In genomic region chr11:26048271-26048670, GRCh38 we compare ENCODE assay signal across 25 cellular contexts.
"Had no signal": no experiment of that assay in that cellular context is flagged by ENCODE, and none has a peak within 500 bp of the region (broad histone marks: within the 10 kb centered on the region; RNA-seq: fewer than 3 reads in every experiment).

No MANE protein-coding gene starts in this region.

- H3K9me3 Mint-ChIP-seq: activated CD4-positive, alpha-beta T cell treated with anti-CD3 and anti-CD28 coated beads, Interleukin-2, amount 10 ng/mL, durations not matched to agents 7 days and 5 days had no signal

- H3K27me3 Mint-ChIP-seq: activated CD4-positive, alpha-beta memory T cell treated with anti-CD3 and anti-CD28 coated beads for 36 hours; activated CD4-positive, alpha-beta T cell treated with anti-CD3 and anti-CD28 coated beads, Interleukin-2, amount 10 ng/mL, durations not matched to agents 7 days and 5 days; activated naive CD8-positive, alpha-beta T cell; activated T-helper 17 cell treated with anti-CD3 and anti-CD28 coated beads, Interleukin-2, amount 50 U/mL, for 72 hours had no signal

- ATAC-seq: activated T-cell treated with anti-CD3 and anti-CD28 coated beads, Interleukin-2, amount 50 U/mL, for 4 hours; activated T-helper 17 cell treated with anti-CD3 and anti-CD28 coated beads, Interleukin-2, amount 50 U/mL, for 72 hours; PC-3 had no signal

- DNase-seq: activated CD4-positive, alpha-beta memory T cell treated with anti-CD3 and anti-CD28 coated beads for 36 hours; activated CD4-positive, alpha-beta T cell treated with anti-CD3 and anti-CD28 coated beads, Interleukin-2, amount 10 ng/mL, durations not matched to agents 7 days and 5 days; activated CD4-positive, CD25-positive, alpha-beta regulatory T cell; activated CD8-positive, alpha-beta memory T cell treated with anti-CD3 and anti-CD28 coated beads for 24 hours; activated gamma-delta T cell; activated naive CD4-positive, alpha-beta T cell treated with anti-CD3 and anti-CD28 coated beads for 36 hours; activated T-cell treated with anti-CD3 and anti-CD28 coated beads, Interleukin-2, amount 50 U/mL, for 4 hours; brain microvascular endothelial cell; MG63; NCI-H1105; NCI-H1436; NCI-H1694 treated with DMSO at 0.1 percent for 48 hours; NCI-H2029 treated with DMSO at 0.1 percent for 48 hours; NCI-H345; NCI-H510A; NCI-H526 treated with DMSO at 0.1 percent for 48 hours; PC-3; SIG-M5; T-helper 2 cell; T1000 had no signal

- H3K4me3 ChIP-seq: cardiac muscle cell, MG63 had no signal

- H3K9me3 ChIP-seq: MG63 had no signal

- H3K27me3 ChIP-seq: brain microvascular endothelial cell, MG63 had no signal

- H3K36me3 Mint-ChIP-seq: activated CD4-positive, alpha-beta memory T cell treated with anti-CD3 and anti-CD28 coated beads for 36 hours; activated naive CD8-positive, alpha-beta T cell had no signal

- H3K36me3 ChIP-seq: brain microvascular endothelial cell, cardiac muscle cell, MG63 had no signal

- H3K4me1 Mint-ChIP-seq: activated CD4-positive, alpha-beta T cell treated with anti-CD3 and anti-CD28 coated beads, Interleukin-2, amount 10 ng/mL, durations not matched to agents 7 days and 5 days; activated T-helper 17 cell treated with anti-CD3 and anti-CD28 coated beads, Interleukin-2, amount 50 U/mL, for 72 hours had no signal

- H3K4me3 Mint-ChIP-seq: activated CD4-positive, alpha-beta memory T cell treated with anti-CD3 and anti-CD28 coated beads for 36 hours; activated CD4-positive, alpha-beta T cell treated with anti-CD3 and anti-CD28 coated beads, Interleukin-2, amount 10 ng/mL, durations not matched to agents 7 days and 5 days; activated naive CD4-positive, alpha-beta T cell treated with anti-CD3 and anti-CD28 coated beads for 36 hours; activated naive CD8-positive, alpha-beta T cell; activated T-cell treated with anti-CD3 and anti-CD28 coated beads, Interleukin-2, amount 50 U/mL, for 4 hours; activated T-helper 17 cell treated with anti-CD3 and anti-CD28 coated beads, Interleukin-2, amount 50 U/mL, for 72 hours had no signal

- H3K27ac ChIP-seq: brain microvascular endothelial cell, cardiac muscle cell, KMS-11, VCaP had no signal

- H3K27ac Mint-ChIP-seq: activated CD4-positive, alpha-beta memory T cell treated with anti-CD3 and anti-CD28 coated beads for 36 hours; activated CD4-positive, alpha-beta T cell treated with anti-CD3 and anti-CD28 coated beads, Interleukin-2, amount 10 ng/mL, durations not matched to agents 7 days and 5 days; activated naive CD4-positive, alpha-beta T cell treated with anti-CD3 and anti-CD28 coated beads for 36 hours; activated naive CD8-positive, alpha-beta T cell; activated T-helper 17 cell treated with anti-CD3 and anti-CD28 coated beads, Interleukin-2, amount 50 U/mL, for 72 hours had no signal
